Comparison of ENCODE assay signal across 8 cellular contexts in the genomic region with DNA sequence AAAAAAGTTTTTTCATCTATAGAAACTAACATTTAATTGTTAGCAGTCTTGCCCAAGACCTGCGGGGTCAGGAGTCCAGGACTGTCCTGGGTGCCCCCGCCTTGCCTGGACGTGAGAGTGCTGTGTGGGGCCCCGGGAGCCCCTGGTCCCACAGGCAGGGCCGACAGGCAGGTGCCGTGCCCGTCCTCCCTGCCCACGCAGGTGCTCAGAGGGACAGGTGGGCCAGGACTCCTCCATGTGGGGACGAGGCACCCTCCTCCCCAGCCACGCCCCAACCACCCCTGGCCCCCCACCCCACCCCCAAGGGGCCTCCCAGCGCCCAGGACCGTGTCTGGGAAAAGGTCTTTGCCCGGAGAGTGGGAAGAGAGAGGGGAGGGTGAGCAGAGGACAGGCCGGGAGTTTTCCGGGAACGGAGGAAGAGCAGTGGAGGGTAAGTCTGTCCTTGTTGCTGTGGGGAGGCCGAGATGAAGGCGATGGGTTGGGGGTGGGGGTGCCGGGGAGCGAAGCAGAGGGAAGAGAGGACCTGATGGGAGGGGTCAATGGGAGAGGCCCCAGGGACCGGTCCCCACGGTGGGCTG. TPM values are rescaled to one million over a fixed set of nuclear protein-coding genes. Genes with fewer than 3 reads are reported as not detected.
DNase-seq lines count a peak whose midpoint lies in the region; ATAC-seq and TF ChIP-seq lines count a peak whose summit lies in the region.

No MANE protein-coding gene starts in this region.

- H3K36me3 ChIP-seq in CD4-positive, CD25-positive, alpha-beta regulatory T cell (ENCODE audit: control insufficient read depth, insufficient read depth, low read length): no peaks in the 10 kb centered on the region

- H3K4me1 Mint-ChIP-seq in CD4-positive, CD25-positive, alpha-beta regulatory T cell: peaks cover 0 to 14% (median 3%) of the 10 kb centered on the region in 4 donors
- peaks cover 13 to 18% of the 10 kb centered on the region in 2 donors for H3K4me1 Mint-ChIP-seq in effector memory CD8-positive, alpha-beta T cell (ENCODE audit: low read depth in 2 of 2)
- peaks cover 9% of the 10 kb centered on the region for H3K4me1 Mint-ChIP-seq in nephron

- ATAC-seq in CD4-positive, CD25-positive, alpha-beta regulatory T cell (ENCODE audit: low read depth in 2 of 2): no peak
- no peak for ATAC-seq in effector memory CD8-positive, alpha-beta T cell (replicated peaks)
- ATAC-seq in HG03565 (IDR thresholded peaks at IDR 0.05; ENCODE audit: unreplicated experiment) (no peak), GM18868 (IDR thresholded peaks at IDR 0.05; ENCODE audit: unreplicated experiment) (no peak)

- peak overlapping the region; percentile 55 for H3K4me3 ChIP-seq in CD4-positive, CD25-positive, alpha-beta regulatory T cell (ENCODE audit: low read depth, low read length)

- H3K36me3 Mint-ChIP-seq in CD4-positive, CD25-positive, alpha-beta regulatory T cell: no peaks in the 10 kb centered on the region
- H3K36me3 Mint-ChIP-seq in effector memory CD8-positive, alpha-beta T cell (ENCODE audit: insufficient read depth): peaks cover 12% of the 10 kb centered on the region
- H3K36me3 Mint-ChIP-seq in nephron (ENCODE audit: low read depth): no peaks in the 10 kb centered on the region

- no peaks in the 10 kb centered on the region for H3K27me3 ChIP-seq in CD4-positive, CD25-positive, alpha-beta regulatory T cell (ENCODE audit: control insufficient read depth, insufficient read depth, low read length)

- TF ChIP-seq CTCF in nephron (IDR thresholded peaks at IDR 0.05; ENCODE audit: unreplicated experiment in 3 of 3): no peak

- H3K9me3 Mint-ChIP-seq in CD4-positive, CD25-positive, alpha-beta regulatory T cell: no peaks in the 10 kb centered on the region
- no peaks in the 10 kb centered on the region for H3K9me3 Mint-ChIP-seq in effector memory CD8-positive, alpha-beta T cell
- no peaks in the 10 kb centered on the region for H3K9me3 Mint-ChIP-seq in nephron

- peaks cover 5% of the 10 kb centered on the region for H3K27me3 Mint-ChIP-seq in CD4-positive, CD25-positive, alpha-beta regulatory T cell
- H3K27me3 Mint-ChIP-seq in effector memory CD8-positive, alpha-beta T cell: no peaks in the 10 kb centered on the region
- peaks cover 4% of the 10 kb centered on the region for H3K27me3 Mint-ChIP-seq in nephron (ENCODE audit: low read depth)

- peak overlapping the region; percentile 52 to 91 (median 58) for H3K27ac Mint-ChIP-seq in CD4-positive, CD25-positive, alpha-beta regulatory T cell
- H3K27ac Mint-ChIP-seq in effector memory CD8-positive, alpha-beta T cell: peak overlapping the region; percentile 82
- peak overlapping the region in 2 of 3 experiments; percentile 79 to 94 for H3K27ac Mint-ChIP-seq in nephron

- DNase-seq in CD4-positive, CD25-positive, alpha-beta regulatory T cell: no peak
- DNase-seq in NCI-H2227 treated with DMSO at 0.1 percent for 48 hours (lab: John Stamatoyannopoulos, UW) (peak; percentile 36), cerebellar nuclear complex (lab: John Stamatoyannopoulos, UW) (no peak)
- no peak for DNase-seq in effector memory CD8-positive, alpha-beta T cell
- no peak for DNase-seq in stimulated activated CD4-positive, alpha-beta T cell treated with anti-CD3 and anti-CD28 coated beads, Interleukin-12 subunit alpha, Interleukin-12 subunit beta, amount 100 ng/mL, for 4 hours

- H3K27ac ChIP-seq in CD4-positive, CD25-positive, alpha-beta regulatory T cell (ENCODE audit: insufficient read depth, low read length, poor library complexity, severe bottlenecking): peak overlapping the region; percentile 76

- no peaks in the 10 kb centered on the region for H3K9me3 ChIP-seq in CD4-positive, CD25-positive, alpha-beta regulatory T cell (ENCODE audit: control insufficient read depth in 2 of 2, low read length in 2 of 2)

- peaks cover 20% of the 10 kb centered on the region for H3K4me1 ChIP-seq in CD4-positive, CD25-positive, alpha-beta regulatory T cell (ENCODE audit: control insufficient read depth, insufficient read depth, low read length, poor library complexity, severe bottlenecking)

- peak overlapping the region; percentile 84 to 87 (median 85) for H3K4me3 Mint-ChIP-seq in CD4-positive, CD25-positive, alpha-beta regulatory T cell
- H3K4me3 Mint-ChIP-seq in effector memory CD8-positive, alpha-beta T cell: peak overlapping the region; percentile 83 to 85
- H3K4me3 Mint-ChIP-seq in nephron: peak overlapping the region; percentile 78 to 83 (median 80)

RNA-seq across cellular contexts. Expression of a gene that starts 2.7 kb away (rescaled TPM):
- 1.4 TPM for total RNA-seq in CD4-positive, CD25-positive, alpha-beta regulatory T cell
- not detected for polyA plus RNA-seq in CD4-positive, CD25-positive, alpha-beta regulatory T cell

RNA-seq across cellular contexts. Expression of a gene that starts 4.3 kb away (rescaled TPM):
- total RNA-seq in CD4-positive, CD25-positive, alpha-beta regulatory T cell: 1.1 TPM
- under 1 TPM in 1 of 4 donors, not detected in 3; 0.96 TPM for polyA plus RNA-seq in CD4-positive, CD25-positive, alpha-beta regulatory T cell

RNA-seq across cellular contexts. Expression of a gene that starts 4.8 kb away (rescaled TPM):
- 96.9 TPM for total RNA-seq in CD4-positive, CD25-positive, alpha-beta regulatory T cell
- polyA plus RNA-seq in CD4-positive, CD25-positive, alpha-beta regulatory T cell: 100 to 1,000 TPM in 3 of 4 donors, 10 to 100 TPM in 1; 91.6 to 134 (median 121) TPM

RNA-seq across cellular contexts. Expression of a gene that starts 28.0 kb away (rescaled TPM):
- total RNA-seq in CD4-positive, CD25-positive, alpha-beta regulatory T cell: 15.4 TPM
- under 1 TPM in 1 of 4 donors, not detected in 3; 0.47 TPM for polyA plus RNA-seq in CD4-positive, CD25-positive, alpha-beta regulatory T cell

RNA-seq across cellular contexts. Expression of a gene that starts 33.5 kb away (rescaled TPM):
- total RNA-seq in CD4-positive, CD25-positive, alpha-beta regulatory T cell: not detected
- polyA plus RNA-seq in CD4-positive, CD25-positive, alpha-beta regulatory T cell: not detected
